In genomic region chr1:237444120-237444790, GRCh38 we compare ENCODE assay signal across 16 cellular contexts.
"Had no signal": no experiment of that assay in that cellular context is flagged by ENCODE, and none has a peak within 500 bp of the region (broad histone marks: within the 10 kb centered on the region; RNA-seq: fewer than 3 reads in every experiment).

No MANE protein-coding gene starts in this region.

- H3K4me3 ChIP-seq: breast epithelium, gastrocnemius medialis, heart right ventricle, psoas muscle, testis had no signal

- ATAC-seq: activated CD4-positive, alpha-beta T cell treated with anti-CD3 and anti-CD28 coated beads for 36 hours; activated CD8-positive, alpha-beta T cell treated with anti-CD3 and anti-CD28 coated beads, Interleukin-2, amount 10 ng/mL, durations not matched to agents 7 days and 5 days; gastrocnemius medialis; left lobe of liver; psoas muscle had no signal

- DNase-seq: activated CD4-positive, alpha-beta T cell treated with anti-CD3 and anti-CD28 coated beads for 36 hours; activated CD8-positive, alpha-beta memory T cell treated with anti-CD3 and anti-CD28 coated beads, Interleukin-2, amount 50 U/mL, for 48 hours; activated CD8-positive, alpha-beta T cell treated with anti-CD3 and anti-CD28 coated beads, Interleukin-2, amount 10 ng/mL, durations not matched to agents 7 days and 5 days; activated naive CD8-positive, alpha-beta T cell treated with anti-CD3 and anti-CD28 coated beads, Interleukin-2, amount 10 ng/mL, durations not matched to agents 7 days and 5 days; anterior cingulate cortex; gastrocnemius medialis; heart right ventricle; islet precursor cell; mesenchymal stem cell; psoas muscle; stimulated activated CD4-positive, alpha-beta T cell treated with anti-CD3 and anti-CD28 coated beads, Interleukin-15, amount 100 ng/mL, for 24 hours; stimulated activated CD4-positive, alpha-beta T cell treated with anti-CD3 and anti-CD28 coated beads, Interleukin-4, amount 100 ng/mL, for 24 hours; testis; WERI-Rb-1 had no signal
